Comparison of ENCODE assay signal across 16 cellular contexts in the genomic region with DNA sequence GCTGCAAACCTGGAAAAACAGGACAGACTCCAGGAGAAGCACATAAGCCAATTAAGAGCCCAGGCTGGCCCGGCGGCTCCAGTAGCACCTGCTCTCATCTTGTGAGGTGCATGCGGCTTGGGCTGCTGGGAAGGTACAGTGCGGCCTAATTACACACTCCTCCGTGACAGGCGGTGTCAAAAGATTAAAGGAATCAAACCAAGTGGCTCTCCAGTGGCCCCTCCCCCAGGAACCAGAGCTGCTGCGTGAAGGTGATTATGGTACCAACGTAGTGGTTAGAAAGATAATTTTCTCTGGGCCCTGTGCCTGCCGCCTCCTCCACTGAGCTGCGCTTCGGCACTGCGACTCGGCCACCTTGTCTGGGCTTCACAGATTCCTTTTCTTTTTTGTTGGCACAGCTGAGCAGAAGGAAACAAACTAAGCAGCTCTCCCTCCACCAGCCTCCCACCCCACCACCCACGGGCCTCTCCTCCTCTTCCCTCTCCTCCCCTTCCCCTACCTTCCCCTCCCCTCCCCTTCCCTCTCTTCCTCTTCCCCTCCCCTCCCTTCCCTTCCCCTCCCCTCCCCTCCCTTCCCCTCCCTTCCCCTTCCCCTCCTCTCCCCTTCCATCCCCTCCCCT.
A peak's percentile ranks its signal among the peaks of the same experiment; 100 is the strongest.
DNase-seq lines count a peak whose midpoint lies in the region; ATAC-seq and TF ChIP-seq lines count a peak whose summit lies in the region.
"Had no signal": no experiment of that assay in that cellular context is flagged by ENCODE, and none has a peak within 500 bp of the region (broad histone marks: within the 10 kb centered on the region; RNA-seq: fewer than 3 reads in every experiment).

No MANE protein-coding gene starts in this region.

- POLR2A ChIA-PET in T-cell (lab: Charles Lee): no interaction called here

- H3K9me3 ChIP-seq in testis: no peaks in the 10 kb centered on the region
- no peaks in the 10 kb centered on the region for H3K9me3 ChIP-seq in right cardiac atrium (ENCODE audit: control insufficient read depth, low read length)
- H3K9me3 ChIP-seq: A549, tibial nerve had no signal

- H3K9me3 Mint-ChIP-seq in activated naive CD4-positive, alpha-beta T cell treated with anti-CD3 and anti-CD28 coated beads for 36 hours: no peaks in the 10 kb centered on the region
- no peaks in the 10 kb centered on the region for H3K9me3 Mint-ChIP-seq in activated naive CD4-positive, alpha-beta T cell treated with anti-CD3 and anti-CD28 coated beads, Interleukin-2, amount 50 U/mL, for 72 hours
- peaks cover 0 to 4% (median 0%) of the 10 kb centered on the region in 3 donors for H3K9me3 Mint-ChIP-seq in T-cell

- no peak for TF ChIP-seq CTCF in testis (IDR thresholded peaks at IDR 0.05)

- no peak overlapping the region for H3K4me3 Mint-ChIP-seq in activated naive CD4-positive, alpha-beta T cell treated with anti-CD3 and anti-CD28 coated beads for 36 hours
- H3K4me3 Mint-ChIP-seq in T-cell: peak overlapping the region in 1 of 3 donors; percentile 53

- 46 to 51% methylated on average over 14 of the region's 14 CpGs for WGBS in testis, 2 donors
- WGBS in right cardiac atrium: 70% methylated on average over 14 of the region's 14 CpGs

- peak; percentile 14 for DNase-seq in activated naive CD4-positive, alpha-beta T cell treated with anti-CD3 and anti-CD28 coated beads for 36 hours
- DNase-seq in activated naive CD4-positive, alpha-beta T cell treated with anti-CD3 and anti-CD28 coated beads, Interleukin-2, amount 50 U/mL, for 72 hours (ENCODE audit: low spot score in 2 of 2): no peak
- DNase-seq in NCI-H2171 (lab: John Stamatoyannopoulos, UW) (peak; percentile 24), T-cell (no peak), testis (peak; percentile 36), mucosa of gallbladder (ENCODE audit: low spot score) (no peak), right cardiac atrium (no peak)
- DNase-seq in activated CD4-positive, CD25-positive, alpha-beta regulatory T cell treated with anti-CD3 and anti-CD28 coated beads, Interleukin-2, amount 50 U/mL, for 72 hours: no peak
- DNase-seq: activated gamma-delta T cell treated with Interleukin-2 at 50 U/mL for 16 hours, DND-41, KBM-7, mesenchymal stem cell, NCI-H446 treated with DMSO at 0.1 percent for 48 hours, Right ventricle myocardium superior had no signal

- CTCF ChIA-PET in activated naive CD4-positive, alpha-beta T cell treated with anti-CD3 and anti-CD28 coated beads for 36 hours (lab: Charles Lee): no interaction called here
- CTCF ChIA-PET in T-cell (lab: Charles Lee): no interaction called here

- no peak for ATAC-seq in activated naive CD4-positive, alpha-beta T cell treated with anti-CD3 and anti-CD28 coated beads, Interleukin-2, amount 50 U/mL, for 72 hours
- peak in 1 of 4 experiments; percentile 20 for ATAC-seq in T-cell (replicated peaks in 1 of 4)
- no peak for ATAC-seq in right cardiac atrium
- ATAC-seq: A549 had no signal

- H3K27me3 Mint-ChIP-seq in activated naive CD4-positive, alpha-beta T cell treated with anti-CD3 and anti-CD28 coated beads for 36 hours (ENCODE audit: low read depth): no peaks in the 10 kb centered on the region
- no peaks in the 10 kb centered on the region for H3K27me3 Mint-ChIP-seq in T-cell

- intact Hi-C loops in activated naive CD4-positive, alpha-beta T cell treated with anti-CD3 and anti-CD28 coated beads for 36 hours (cut with micrococcal nuclease): no loop called here
- intact Hi-C loops in testis (cut with DNase I; ENCODE audit: low total_unique reads) (no loop called here), right cardiac atrium (cut with DNase I) (no loop called here)

- H3K27ac ChIP-seq in testis: no peak overlapping the region
- no peak overlapping the region for H3K27ac ChIP-seq in right cardiac atrium (ENCODE audit: low read length)
- H3K27ac ChIP-seq: A549, tibial nerve had no signal

- H3K27me3 ChIP-seq in testis (no peaks in the 10 kb centered on the region), right cardiac atrium (ENCODE audit: control insufficient read depth, insufficient read depth) (no peaks in the 10 kb centered on the region)

- H3K27ac Mint-ChIP-seq in activated naive CD4-positive, alpha-beta T cell treated with anti-CD3 and anti-CD28 coated beads for 36 hours: no peak overlapping the region
- peak overlapping the region in 1 of 2 donors; percentile 54 for H3K27ac Mint-ChIP-seq in activated naive CD4-positive, alpha-beta T cell treated with anti-CD3 and anti-CD28 coated beads, Interleukin-2, amount 50 U/mL, for 72 hours
- H3K27ac Mint-ChIP-seq in T-cell: peak overlapping the region; percentile 39 to 71

- no peaks in the 10 kb centered on the region for H3K4me1 ChIP-seq in testis
- H3K4me1 ChIP-seq in right cardiac atrium (ENCODE audit: control insufficient read depth, insufficient read depth, low read length): peaks cover 5% of the 10 kb centered on the region
- H3K4me1 ChIP-seq: A549 had no signal

- TF ChIP-seq POLR2A in testis (IDR thresholded peaks at IDR 0.05): no peak

- H3K36me3 ChIP-seq in testis (ENCODE audit: low read depth, missing control alignments): no peaks in the 10 kb centered on the region
- H3K36me3 ChIP-seq: tibial nerve had no signal

- H3K4me3 ChIP-seq in testis: no peak overlapping the region
- no peak overlapping the region for H3K4me3 ChIP-seq in right cardiac atrium (ENCODE audit: low read length)
- H3K4me3 ChIP-seq: A549, tibial nerve had no signal

- peaks cover 17% of the 10 kb centered on the region for H3K4me1 Mint-ChIP-seq in activated naive CD4-positive, alpha-beta T cell treated with anti-CD3 and anti-CD28 coated beads for 36 hours (ENCODE audit: low read depth)
- peaks cover 9 to 22% (median 17%) of the 10 kb centered on the region in 3 donors for H3K4me1 Mint-ChIP-seq in T-cell

- H3K36me3 Mint-ChIP-seq in activated naive CD4-positive, alpha-beta T cell treated with anti-CD3 and anti-CD28 coated beads for 36 hours (ENCODE audit: low read depth): no peaks in the 10 kb centered on the region
- no peaks in the 10 kb centered on the region for H3K36me3 Mint-ChIP-seq in activated naive CD4-positive, alpha-beta T cell treated with anti-CD3 and anti-CD28 coated beads, Interleukin-2, amount 50 U/mL, for 72 hours
- H3K36me3 Mint-ChIP-seq in T-cell: no peaks in the 10 kb centered on the region

Comparison
In these comparisons a context has a peak if more than half of its experiments do, and no peak if none do; other contexts are left out.
1. DNase-seq: peak in activated naive CD4-positive, alpha-beta T cell treated with anti-CD3 and anti-CD28 coated beads for 36 hours (single experiment), NCI-H2171 (single experiment) and testis (single experiment); none in activated naive CD4-positive, alpha-beta T cell treated with anti-CD3 and anti-CD28 coated beads, Interleukin-2, amount 50 U/mL, for 72 hours (0 of 2), T-cell (0 of 34), mucosa of gallbladder (single experiment), right cardiac atrium (0 of 3) and activated CD4-positive, CD25-positive, alpha-beta regulatory T cell treated with anti-CD3 and anti-CD28 coated beads, Interleukin-2, amount 50 U/mL, for 72 hours (single experiment).